Comparison of ENCODE assay signal across 9 cellular contexts in the genomic region with DNA sequence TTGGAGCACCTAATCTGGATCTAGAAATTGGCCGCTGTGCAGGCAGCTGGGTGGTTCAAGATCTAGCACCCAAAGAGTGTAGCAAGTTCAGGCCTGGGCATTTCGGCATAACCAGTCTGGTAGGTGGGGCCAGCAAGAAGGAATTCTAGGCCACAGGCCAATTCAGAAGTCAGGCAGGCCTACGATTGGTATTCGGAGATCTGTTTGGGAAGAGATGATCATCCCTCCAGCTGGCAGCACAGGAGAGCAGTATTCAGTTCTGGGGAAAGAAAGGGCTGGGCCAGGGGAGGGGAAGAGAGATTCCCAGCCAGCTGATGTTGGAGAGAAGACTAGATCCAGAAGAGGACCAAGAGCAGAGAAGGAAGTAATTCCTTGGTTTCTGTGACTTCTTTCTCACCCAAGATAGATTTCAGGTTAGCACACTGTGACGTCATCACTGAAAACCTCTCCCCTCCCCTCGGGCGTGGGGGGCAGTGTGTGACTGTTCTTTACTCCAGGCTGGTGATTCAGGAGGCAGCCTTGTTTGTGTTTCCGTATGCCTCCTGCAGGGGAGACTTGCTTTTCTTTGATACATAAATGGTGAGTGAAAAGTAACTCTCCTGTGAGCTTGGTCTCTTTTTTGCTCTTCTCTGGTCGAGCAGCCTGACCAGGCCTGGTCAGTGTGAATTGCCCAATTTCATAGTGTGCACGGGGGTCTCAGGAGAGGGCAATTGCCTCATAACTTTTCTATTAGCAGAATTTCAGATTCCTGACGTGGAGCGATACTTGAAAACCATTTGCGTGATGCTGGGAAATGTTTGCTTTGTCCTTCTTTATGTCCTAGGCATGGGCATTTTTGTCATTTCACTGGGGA.
DNase-seq lines count a peak whose midpoint lies in the region; ATAC-seq and TF ChIP-seq lines count a peak whose summit lies in the region.
"Had no signal": no experiment of that assay in that cellular context is flagged by ENCODE, and none has a peak within 500 bp of the region (broad histone marks: within the 10 kb centered on the region; RNA-seq: fewer than 3 reads in every experiment).

No MANE protein-coding gene starts in this region.

- no peaks in the 10 kb centered on the region for H3K9me3 ChIP-seq in right cardiac atrium (ENCODE audit: control insufficient read depth, low read length)
- no peaks in the 10 kb centered on the region for H3K9me3 ChIP-seq in stomach

- H3K4me1 ChIP-seq in right cardiac atrium (ENCODE audit: control insufficient read depth, insufficient read depth, low read length) (peaks cover 12% of the 10 kb centered on the region), stomach (peaks cover 45 to 94% (median 68%) of the 10 kb centered on the region in 4 donors)

- H3K27ac ChIP-seq in right cardiac atrium (ENCODE audit: low read length), result peak overlapping the region; percentile 79
- H3K27ac ChIP-seq in stomach, result peak overlapping the region; percentile 61 to 83 (median 80)

- CTCF ChIA-PET in activated CD4-positive, alpha-beta T cell treated with anti-CD3 and anti-CD28 coated beads, Interleukin-2, amount 10 ng/mL, durations not matched to agents 7 days and 5 days (lab: Charles Lee), result interaction anchor here (0.6 kb wide), 1 partner anchor 166 kb away, joined by 3 read pairs; no protein-coding TSS in a partner anchor

- no peaks in the 10 kb centered on the region for H3K36me3 ChIP-seq in stomach

- DNase-seq in HFF-Myc (ENCODE audit: extremely low read depth, low read depth) (peak; percentile 33), amniotic epithelial cell (ENCODE audit: low read depth) (peak; percentile 96), right cardiac atrium (peak; percentile 44 to 68 (median 55)), stomach (peak; percentile 70), NAMALWA (ENCODE audit: low spot score) (no peak)
- DNase-seq in activated CD4-positive, alpha-beta T cell treated with anti-CD3 and anti-CD28 coated beads, Interleukin-2, amount 10 ng/mL, durations not matched to agents 7 days and 5 days, result no peak
- no peak for DNase-seq in stimulated activated naive CD4-positive, alpha-beta T cell (lab: John Stamatoyannopoulos, UW)
- DNase-seq: occipital lobe had no signal

- TF ChIP-seq POLR2A in stomach (IDR thresholded peaks at IDR 0.05), result no peak

- H3K27me3 Mint-ChIP-seq in activated CD4-positive, alpha-beta T cell treated with anti-CD3 and anti-CD28 coated beads, Interleukin-2, amount 10 ng/mL, durations not matched to agents 7 days and 5 days, result no peaks in the 10 kb centered on the region

- H3K27me3 ChIP-seq in right cardiac atrium (ENCODE audit: control insufficient read depth, insufficient read depth), result no peaks in the 10 kb centered on the region
- no peaks in the 10 kb centered on the region for H3K27me3 ChIP-seq in stomach

- no peaks in the 10 kb centered on the region for H3K36me3 Mint-ChIP-seq in activated CD4-positive, alpha-beta T cell treated with anti-CD3 and anti-CD28 coated beads, Interleukin-2, amount 10 ng/mL, durations not matched to agents 7 days and 5 days (ENCODE audit: low read depth)

- no peak overlapping the region for H3K27ac Mint-ChIP-seq in activated CD4-positive, alpha-beta T cell treated with anti-CD3 and anti-CD28 coated beads, Interleukin-2, amount 10 ng/mL, durations not matched to agents 7 days and 5 days

- no peaks in the 10 kb centered on the region for H3K9me3 Mint-ChIP-seq in activated CD4-positive, alpha-beta T cell treated with anti-CD3 and anti-CD28 coated beads, Interleukin-2, amount 10 ng/mL, durations not matched to agents 7 days and 5 days

- 44% methylated on average over 13 of the region's 13 CpGs for WGBS in right cardiac atrium
- 29 to 42% (median 37%) methylated on average over 10 to 13 of the region's 13 CpGs for WGBS in stomach, 5 donors

- H3K4me3 ChIP-seq in HFF-Myc (replicated peaks; ENCODE audit: low read depth, low read length) (no peak overlapping the region), right cardiac atrium (ENCODE audit: low read length) (no peak overlapping the region), stomach (peak overlapping the region in 1 of 4 donors; percentile 1)

- TF ChIP-seq EP300 in stomach (IDR thresholded peaks at IDR 0.05), result no peak

- peak; percentile 11 for TF ChIP-seq CTCF in HFF-Myc (IDR thresholded peaks at IDR 0.05; ENCODE audit: low read depth, low read length, missing control alignments)
- TF ChIP-seq CTCF in stomach (IDR thresholded peaks at IDR 0.05), result peak in 3 of 7 experiments; percentile 11 to 23 (median 20)

- peak; percentile 71 to 83 for ATAC-seq in right cardiac atrium
- no peak for ATAC-seq in activated CD4-positive, CD25-positive, alpha-beta regulatory T cell treated with anti-CD3 and anti-CD28 coated beads, Interleukin-2, amount 50 U/mL, for 24 hours

- H3K4me1 Mint-ChIP-seq in activated CD4-positive, alpha-beta T cell treated with anti-CD3 and anti-CD28 coated beads, Interleukin-2, amount 10 ng/mL, durations not matched to agents 7 days and 5 days, result no peaks in the 10 kb centered on the region

- POLR2A ChIA-PET in activated CD4-positive, alpha-beta T cell treated with anti-CD3 and anti-CD28 coated beads, Interleukin-2, amount 10 ng/mL, durations not matched to agents 7 days and 5 days (lab: Charles Lee), result no interaction called here

- intact Hi-C loops in right cardiac atrium (cut with DNase I) (loop anchor here in 3 of 4 donors (10.0 kb wide), 1 partner anchor 61 kb away; a partner anchor contains a TSS), stomach (cut with DNase I; ENCODE audit: low total_unique reads) (no loop called here)

- no peak overlapping the region for H3K4me3 Mint-ChIP-seq in activated CD4-positive, alpha-beta T cell treated with anti-CD3 and anti-CD28 coated beads, Interleukin-2, amount 10 ng/mL, durations not matched to agents 7 days and 5 days

Comparison
In these comparisons a context has a peak if more than half of its experiments do, and no peak if none do; other contexts are left out.
1. DNase-seq: peak in HFF-Myc (single experiment), amniotic epithelial cell (single experiment), right cardiac atrium (3 of 3) and stomach (single experiment); none in NAMALWA (single experiment), activated CD4-positive, alpha-beta T cell treated with anti-CD3 and anti-CD28 coated beads, Interleukin-2, amount 10 ng/mL, durations not matched to agents 7 days and 5 days (single experiment) and stimulated activated naive CD4-positive, alpha-beta T cell (0 of 6).
2. ATAC-seq: peak in right cardiac atrium (2 of 2); none in activated CD4-positive, CD25-positive, alpha-beta regulatory T cell treated with anti-CD3 and anti-CD28 coated beads, Interleukin-2, amount 50 U/mL, for 24 hours (0 of 2).